10 cellular contexts compared by ENCODE assay signal in genomic region chr6:170266061-170266825, GRCh38. TPM values are rescaled to one million over a fixed set of nuclear protein-coding genes. Genes with fewer than 3 reads are reported as not detected.
DNase-seq lines count a peak whose midpoint lies in the region; ATAC-seq and TF ChIP-seq lines count a peak whose summit lies in the region.
"Had no signal": no experiment of that assay in that cellular context is flagged by ENCODE, and none has a peak within 500 bp of the region (broad histone marks: within the 10 kb centered on the region; RNA-seq: fewer than 3 reads in every experiment).

No MANE protein-coding gene starts in this region.

- H3K36me3 ChIP-seq in endodermal cell (ENCODE audit: control insufficient read depth, insufficient read depth, low read length) = no peaks in the 10 kb centered on the region
- no peaks in the 10 kb centered on the region for H3K36me3 ChIP-seq in mucosa of descending colon (ENCODE audit: low read depth)

- H3K27me3 ChIP-seq in endodermal cell (ENCODE audit: control insufficient read depth, insufficient read depth, low read length, poor library complexity, severe bottlenecking) = no peaks in the 10 kb centered on the region

- TF ChIP-seq CTCF in endodermal cell (conservative IDR thresholded peaks at IDR 0.05) (no peak), mucosa of descending colon (IDR thresholded peaks at IDR 0.05) (no peak)

- peaks cover 18% of the 10 kb centered on the region for H3K27me3 Mint-ChIP-seq in endodermal cell (ENCODE audit: insufficient read depth)
- H3K27me3 Mint-ChIP-seq in stimulated activated naive B cell treated with anti-CD40 and anti-IgM and Interleukin-4, amounts not matched to agents 10 μg/mL and 1 μg/mL and 100 μg/mL, for 72 hours = peaks cover 15 to 31% of the 10 kb centered on the region in 2 donors

- H3K9me3 ChIP-seq in endodermal cell (ENCODE audit: control insufficient read depth, low read length) (no peaks in the 10 kb centered on the region), mucosa of descending colon (no peaks in the 10 kb centered on the region)

- H3K27ac ChIP-seq in endodermal cell (ENCODE audit: low read depth, low read length) = peak overlapping the region; percentile 62

- 63 to 67% methylated on average over 7 to 15 of the region's 18 CpGs for WGBS in endodermal cell (ENCODE audit: insufficient coverage in 1 of 2, insufficient read length in 1 of 2), 2 experiments

- H3K4me1 ChIP-seq in endodermal cell (ENCODE audit: control insufficient read depth, insufficient read depth, low read length) = peaks cover 8% of the 10 kb centered on the region
- peaks cover 14% of the 10 kb centered on the region for H3K4me1 ChIP-seq in mucosa of descending colon (ENCODE audit: low read depth)

- DNase-seq in Right ventricle myocardium inferior (ENCODE audit: missing footprints) (peak; percentile 76), cardiac septum (ENCODE audit: low spot score) (no peak), endodermal cell (no peak), mucosa of descending colon (peak; percentile 46 to 68 (median 54)), ureter (ENCODE audit: low spot score) (no peak), dedifferentiated amniotic fluid mesenchymal stem cell (ENCODE audit: extremely low spot score) (no peak), H4 (ENCODE audit: low spot score) (no peak)
- no peak for DNase-seq in stimulated activated naive B cell treated with anti-CD40 and anti-IgM and Interleukin-4, amounts not matched to agents 10 μg/mL and 1 μg/mL and 100 μg/mL, for 72 hours
- DNase-seq: activated naive CD8-positive, alpha-beta T cell treated with anti-CD3 and anti-CD28 coated beads, Interleukin-2, amount 50 U/mL, for 24 hours had no signal

- no peak overlapping the region for H3K9ac ChIP-seq in endodermal cell (ENCODE audit: extremely low read depth, low read length, poor library complexity, severe bottlenecking)

- ATAC-seq in Right ventricle myocardium inferior (peak; percentile 62), mucosa of descending colon (peak; percentile 57)
- no peak for ATAC-seq in stimulated activated naive B cell treated with anti-CD40 and anti-IgM and Interleukin-4, amounts not matched to agents 10 μg/mL and 1 μg/mL and 100 μg/mL, for 72 hours (replicated peaks)
- ATAC-seq: activated naive CD8-positive, alpha-beta T cell treated with anti-CD3 and anti-CD28 coated beads, Interleukin-2, amount 50 U/mL, for 24 hours had no signal

- no peaks in the 10 kb centered on the region for H3K9me3 Mint-ChIP-seq in endodermal cell
- H3K9me3 Mint-ChIP-seq in stimulated activated naive B cell treated with anti-CD40 and anti-IgM and Interleukin-4, amounts not matched to agents 10 μg/mL and 1 μg/mL and 100 μg/mL, for 72 hours = peaks cover 0 to under 1% of the 10 kb centered on the region in 2 donors
- H3K9me3 Mint-ChIP-seq: activated naive CD8-positive, alpha-beta T cell treated with anti-CD3 and anti-CD28 coated beads, Interleukin-2, amount 50 U/mL, for 24 hours; memory B cell had no signal

- H3K27ac Mint-ChIP-seq in endodermal cell = peak overlapping the region; percentile 8
- no peak overlapping the region for H3K27ac Mint-ChIP-seq in stimulated activated naive B cell treated with anti-CD40 and anti-IgM and Interleukin-4, amounts not matched to agents 10 μg/mL and 1 μg/mL and 100 μg/mL, for 72 hours
- H3K27ac Mint-ChIP-seq: activated naive CD8-positive, alpha-beta T cell treated with anti-CD3 and anti-CD28 coated beads, Interleukin-2, amount 50 U/mL, for 24 hours; memory B cell had no signal

- no peak overlapping the region for H3K4me3 ChIP-seq in endodermal cell (ENCODE audit: low read length)
- H3K4me3 ChIP-seq in mucosa of descending colon = no peak overlapping the region

- no peaks in the 10 kb centered on the region for H3K36me3 Mint-ChIP-seq in endodermal cell (ENCODE audit: low read depth)
- no peaks in the 10 kb centered on the region for H3K36me3 Mint-ChIP-seq in stimulated activated naive B cell treated with anti-CD40 and anti-IgM and Interleukin-4, amounts not matched to agents 10 μg/mL and 1 μg/mL and 100 μg/mL, for 72 hours
- H3K36me3 Mint-ChIP-seq: memory B cell had no signal

- peaks cover 33% of the 10 kb centered on the region for H3K4me1 Mint-ChIP-seq in endodermal cell
- peaks cover 4% of the 10 kb centered on the region in 2 donors for H3K4me1 Mint-ChIP-seq in stimulated activated naive B cell treated with anti-CD40 and anti-IgM and Interleukin-4, amounts not matched to agents 10 μg/mL and 1 μg/mL and 100 μg/mL, for 72 hours

- intact Hi-C loops in Right ventricle myocardium inferior (cut with DNase I) = no loop called here
- intact Hi-C loops in cardiac septum (cut with DNase I) = no loop called here
- intact Hi-C loops in mucosa of descending colon (cut with DNase I, micrococcal nuclease) = no loop called here

- H3K4me3 Mint-ChIP-seq in endodermal cell = peak overlapping the region; percentile 8
- H3K4me3 Mint-ChIP-seq in stimulated activated naive B cell treated with anti-CD40 and anti-IgM and Interleukin-4, amounts not matched to agents 10 μg/mL and 1 μg/mL and 100 μg/mL, for 72 hours = no peak overlapping the region
- H3K4me3 Mint-ChIP-seq: activated naive CD8-positive, alpha-beta T cell treated with anti-CD3 and anti-CD28 coated beads, Interleukin-2, amount 50 U/mL, for 24 hours; memory B cell had no signal

RNA-seq across cellular contexts. Expression of gene DLL1, which starts 24.6 kb away (rescaled TPM):
- total RNA-seq in Right ventricle myocardium inferior = 21.5 TPM
- total RNA-seq in cardiac septum = 6.4 TPM
- 1 to 10 TPM; 3.1 to 3.6 TPM for total RNA-seq in endodermal cell
- 79.0 TPM for polyA plus RNA-seq in endodermal cell (2013, experiment 1 of 2)
- 59.5 TPM for polyA plus RNA-seq in endodermal cell (2013, experiment 2 of 2)
- 10 to 100 TPM; 11.0 to 24.0 (median 16.5) TPM for total RNA-seq in mucosa of descending colon
- total RNA-seq in ureter = 16.1 TPM
- 0.54 and 2.2 TPM in 2 replicates for total RNA-seq in H4 (2014; rRNA removed; shearing (Covaris generic))

RNA-seq across cellular contexts. Expression of gene FAM120B, which starts 40.3 kb away (rescaled TPM):
- total RNA-seq in Right ventricle myocardium inferior = 16.3 TPM
- total RNA-seq in cardiac septum = 27.4 TPM
- 10 to 100 TPM; 25.7 to 27.5 TPM for total RNA-seq in endodermal cell
- polyA plus RNA-seq in endodermal cell (2013, experiment 1 of 2) = 21.6 TPM
- 20.5 TPM for polyA plus RNA-seq in endodermal cell (2013, experiment 2 of 2)
- total RNA-seq in mucosa of descending colon = 10 to 100 TPM; 30.7 to 40.0 (median 38.3) TPM
- 54.5 TPM for total RNA-seq in ureter
- total RNA-seq in H4 (2014; rRNA removed; shearing (Covaris generic)) = 4.8 and 5.6 TPM in 2 replicates

Comparison
In these comparisons a context has a peak if more than half of its experiments do, and no peak if none do; other contexts are left out.
1. DNase-seq: peak in Right ventricle myocardium inferior (single experiment) and mucosa of descending colon (3 of 3); none in cardiac septum (single experiment), endodermal cell (single experiment), stimulated activated naive B cell treated with anti-CD40 and anti-IgM and Interleukin-4, amounts not matched to agents 10 μg/mL and 1 μg/mL and 100 μg/mL, for 72 hours (single experiment), ureter (single experiment), dedifferentiated amniotic fluid mesenchymal stem cell (single experiment) and H4 (single experiment).
2. ATAC-seq: peak in Right ventricle myocardium inferior (single experiment) and mucosa of descending colon (single experiment); none in stimulated activated naive B cell treated with anti-CD40 and anti-IgM and Interleukin-4, amounts not matched to agents 10 μg/mL and 1 μg/mL and 100 μg/mL, for 72 hours (0 of 2).